Comparison of ENCODE assay signal across 1 cellular context in the genomic region with DNA sequence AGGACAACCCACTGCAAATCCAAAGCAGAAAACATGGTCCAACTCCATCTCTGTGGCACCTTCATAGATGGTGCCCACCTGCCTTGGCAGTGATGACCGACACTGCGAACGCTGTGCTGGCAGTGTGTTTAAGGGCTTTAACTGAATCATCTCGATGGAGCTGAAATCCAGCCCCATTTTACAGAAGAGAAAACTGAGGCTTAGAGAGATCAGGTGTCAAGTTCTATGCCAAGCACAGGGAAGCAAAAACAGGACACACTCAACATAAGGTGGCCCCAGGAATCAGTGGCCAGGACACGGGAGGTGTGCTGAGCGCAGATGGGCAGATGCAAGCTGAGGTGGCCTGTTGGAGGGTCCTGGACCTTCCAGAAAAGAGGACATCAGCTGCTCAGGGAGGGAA.
TF ChIP-seq lines count a peak whose summit lies in the region.

No MANE protein-coding gene starts in this region.

TF ChIP-seq in GM12878, 131 proteins besides CTCF, POLR2A, EP300 and RAD21:
- no peak for TF ChIP-seq NFYA (IDR thresholded peaks at IDR 0.05; ENCODE audit: borderline replicate concordance, low read depth, low read length)
- TF ChIP-seq, protein P1, sequence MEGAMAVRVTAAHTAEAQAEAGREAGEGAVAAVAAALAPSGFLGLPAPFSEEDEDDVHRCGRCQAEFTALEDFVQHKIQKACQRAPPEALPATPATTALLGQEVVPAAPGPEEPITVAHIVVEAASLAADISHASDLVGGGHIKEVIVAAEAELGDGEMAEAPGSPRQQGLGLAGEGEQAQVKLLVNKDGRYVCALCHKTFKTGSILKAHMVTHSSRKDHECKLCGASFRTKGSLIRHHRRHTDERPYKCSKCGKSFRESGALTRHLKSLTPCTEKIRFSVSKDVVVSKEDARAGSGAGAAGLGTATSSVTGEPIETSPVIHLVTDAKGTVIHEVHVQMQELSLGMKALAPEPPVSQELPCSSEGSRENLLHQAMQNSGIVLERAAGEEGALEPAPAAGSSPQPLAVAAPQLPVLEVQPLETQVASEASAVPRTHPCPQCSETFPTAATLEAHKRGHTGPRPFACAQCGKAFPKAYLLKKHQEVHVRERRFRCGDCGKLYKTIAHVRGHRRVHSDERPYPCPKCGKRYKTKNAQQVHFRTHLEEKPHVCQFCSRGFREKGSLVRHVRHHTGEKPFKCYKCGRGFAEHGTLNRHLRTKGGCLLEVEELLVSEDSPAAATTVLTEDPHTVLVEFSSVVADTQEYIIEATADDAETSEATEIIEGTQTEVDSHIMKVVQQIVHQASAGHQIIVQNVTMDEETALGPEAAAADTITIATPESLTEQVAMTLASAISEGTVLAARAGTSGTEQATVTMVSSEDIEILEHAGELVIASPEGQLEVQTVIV (IDR thresholded peaks at IDR 0.05; ENCODE audit: borderline replicate concordance, partially characterized antibody) = no peak
- TF ChIP-seq RFX5 (IDR thresholded peaks at IDR 0.05; ENCODE audit: low read depth, low read length) = no peak
- TF ChIP-seq HDGF (IDR thresholded peaks at IDR 0.05) = no peak
- TF ChIP-seq ESRRA (IDR thresholded peaks at IDR 0.05; ENCODE audit: low read length) = no peak
- TF ChIP-seq, protein P2, sequence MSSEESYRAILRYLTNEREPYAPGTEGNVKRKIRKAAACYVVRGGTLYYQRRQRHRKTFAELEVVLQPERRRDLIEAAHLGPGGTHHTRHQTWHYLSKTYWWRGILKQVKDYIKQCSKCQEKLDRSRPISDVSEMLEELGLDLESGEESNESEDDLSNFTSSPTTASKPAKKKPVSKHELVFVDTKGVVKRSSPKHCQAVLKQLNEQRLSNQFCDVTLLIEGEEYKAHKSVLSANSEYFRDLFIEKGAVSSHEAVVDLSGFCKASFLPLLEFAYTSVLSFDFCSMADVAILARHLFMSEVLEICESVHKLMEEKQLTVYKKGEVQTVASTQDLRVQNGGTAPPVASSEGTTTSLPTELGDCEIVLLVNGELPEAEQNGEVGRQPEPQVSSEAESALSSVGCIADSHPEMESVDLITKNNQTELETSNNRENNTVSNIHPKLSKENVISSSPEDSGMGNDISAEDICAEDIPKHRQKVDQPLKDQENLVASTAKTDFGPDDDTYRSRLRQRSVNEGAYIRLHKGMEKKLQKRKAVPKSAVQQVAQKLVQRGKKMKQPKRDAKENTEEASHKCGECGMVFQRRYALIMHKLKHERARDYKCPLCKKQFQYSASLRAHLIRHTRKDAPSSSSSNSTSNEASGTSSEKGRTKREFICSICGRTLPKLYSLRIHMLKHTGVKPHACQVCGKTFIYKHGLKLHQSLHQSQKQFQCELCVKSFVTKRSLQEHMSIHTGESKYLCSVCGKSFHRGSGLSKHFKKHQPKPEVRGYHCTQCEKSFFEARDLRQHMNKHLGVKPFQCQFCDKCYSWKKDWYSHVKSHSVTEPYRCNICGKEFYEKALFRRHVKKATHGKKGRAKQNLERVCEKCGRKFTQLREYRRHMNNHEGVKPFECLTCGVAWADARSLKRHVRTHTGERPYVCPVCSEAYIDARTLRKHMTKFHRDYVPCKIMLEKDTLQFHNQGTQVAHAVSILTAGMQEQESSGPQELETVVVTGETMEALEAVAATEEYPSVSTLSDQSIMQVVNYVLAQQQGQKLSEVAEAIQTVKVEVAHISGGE (CRISPR knock-in tag; IDR thresholded peaks at IDR 0.05) = no peak
- TF ChIP-seq IKZF1 (conservative IDR thresholded peaks at IDR 0.05) = no peak
- TF ChIP-seq KAT2A (conservative IDR thresholded peaks at IDR 0.05; ENCODE audit: control insufficient read depth, low read depth, low read length) = no peak
- no peak for TF ChIP-seq TBL1XR1 (IDR thresholded peaks at IDR 0.05; ENCODE audit: low read depth, low read length)
- no peak for TF ChIP-seq NBN (IDR thresholded peaks at IDR 0.05)
- TF ChIP-seq, protein P3, sequence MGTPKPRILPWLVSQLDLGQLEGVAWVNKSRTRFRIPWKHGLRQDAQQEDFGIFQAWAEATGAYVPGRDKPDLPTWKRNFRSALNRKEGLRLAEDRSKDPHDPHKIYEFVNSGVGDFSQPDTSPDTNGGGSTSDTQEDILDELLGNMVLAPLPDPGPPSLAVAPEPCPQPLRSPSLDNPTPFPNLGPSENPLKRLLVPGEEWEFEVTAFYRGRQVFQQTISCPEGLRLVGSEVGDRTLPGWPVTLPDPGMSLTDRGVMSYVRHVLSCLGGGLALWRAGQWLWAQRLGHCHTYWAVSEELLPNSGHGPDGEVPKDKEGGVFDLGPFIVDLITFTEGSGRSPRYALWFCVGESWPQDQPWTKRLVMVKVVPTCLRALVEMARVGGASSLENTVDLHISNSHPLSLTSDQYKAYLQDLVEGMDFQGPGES (IDR thresholded peaks at IDR 0.05) = no peak
- TF ChIP-seq, protein P4, sequence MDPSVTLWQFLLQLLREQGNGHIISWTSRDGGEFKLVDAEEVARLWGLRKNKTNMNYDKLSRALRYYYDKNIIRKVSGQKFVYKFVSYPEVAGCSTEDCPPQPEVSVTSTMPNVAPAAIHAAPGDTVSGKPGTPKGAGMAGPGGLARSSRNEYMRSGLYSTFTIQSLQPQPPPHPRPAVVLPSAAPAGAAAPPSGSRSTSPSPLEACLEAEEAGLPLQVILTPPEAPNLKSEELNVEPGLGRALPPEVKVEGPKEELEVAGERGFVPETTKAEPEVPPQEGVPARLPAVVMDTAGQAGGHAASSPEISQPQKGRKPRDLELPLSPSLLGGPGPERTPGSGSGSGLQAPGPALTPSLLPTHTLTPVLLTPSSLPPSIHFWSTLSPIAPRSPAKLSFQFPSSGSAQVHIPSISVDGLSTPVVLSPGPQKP (IDR thresholded peaks at IDR 0.05; ENCODE audit: low read depth, low read length) = no peak
TF ChIP-seq in GM12878: peak in this region for 0.
